ENCODE assay signal across 23 cellular contexts in genomic region chr5:174876-175465, GRCh38. TPM values are rescaled to one million over a fixed set of nuclear protein-coding genes. Genes with fewer than 3 reads are reported as not detected.
DNase-seq lines count a peak whose midpoint lies in the region; ATAC-seq and TF ChIP-seq lines count a peak whose summit lies in the region.
"Had no signal": no experiment of that assay in that cellular context is flagged by ENCODE, and none has a peak within 500 bp of the region (broad histone marks: within the 10 kb centered on the region; RNA-seq: fewer than 3 reads in every experiment).

No MANE protein-coding gene starts in this region.

- H3K27ac Mint-ChIP-seq in endodermal cell, result peak overlapping the region; percentile 68
- H3K27ac Mint-ChIP-seq: CD8-positive, alpha-beta T cell had no signal

- H3K9ac ChIP-seq in BLaER1, result 0 out of 2 replicates have a peak overlapping the region, but pooled peaks have one; percentile 18
- 0 out of 22 replicates have a peak overlapping the region, but pooled peaks of 1 of the 11 experiments have one; percentile 10 for H3K9ac ChIP-seq in BLaER1 treated with 17β-estradiol and CSF1 and Interleukin-3, amounts not matched to agents 10 nM and 100 nM
- no peak overlapping the region for H3K9ac ChIP-seq in endodermal cell (ENCODE audit: extremely low read depth, low read length, poor library complexity, severe bottlenecking)

- no peak overlapping the region for H3K4me3 ChIP-seq in BLaER1
- H3K4me3 ChIP-seq in BLaER1 treated with 17β-estradiol and CSF1 and Interleukin-3, amounts not matched to agents 10 nM and 100 nM, result no peak overlapping the region
- no peak overlapping the region for H3K4me3 ChIP-seq in endodermal cell (ENCODE audit: low read length)
- no peak overlapping the region for H3K4me3 ChIP-seq in osteoblast (ENCODE audit: insufficient read depth, low read length)
- H3K4me3 ChIP-seq: GM12878 had no signal

- H3K36me3 ChIP-seq in BLaER1, result peaks cover 56% of the 10 kb centered on the region
- H3K36me3 ChIP-seq in BLaER1 treated with 17β-estradiol and CSF1 and Interleukin-3, amounts not matched to agents 10 nM and 100 nM, result peaks cover 0 to 37% (median 16%) of the 10 kb centered on the region in 11 experiments; a peak in 13 of 22 replicates
- H3K36me3 ChIP-seq in endodermal cell (ENCODE audit: control insufficient read depth, insufficient read depth, low read length), result no peaks in the 10 kb centered on the region
- no peaks in the 10 kb centered on the region for H3K36me3 ChIP-seq in osteoblast (ENCODE audit: insufficient read depth, low read length)

- no peaks in the 10 kb centered on the region for H3K79me2 ChIP-seq in osteoblast (ENCODE audit: insufficient read depth, low read length)

- H4K20me1 ChIP-seq in BLaER1 (no peaks in the 10 kb centered on the region), osteoblast (ENCODE audit: insufficient read depth, low read length) (no peaks in the 10 kb centered on the region)
- H4K20me1 ChIP-seq in BLaER1 treated with 17β-estradiol and CSF1 and Interleukin-3, amounts not matched to agents 10 nM and 100 nM, result peaks cover 0 to 5% (median 0%) of the 10 kb centered on the region in 11 experiments; a peak in 2 of 22 replicates

- H3K27me3 ChIP-seq in BLaER1 (no peaks in the 10 kb centered on the region), endodermal cell (ENCODE audit: control insufficient read depth, insufficient read depth, low read length, poor library complexity, severe bottlenecking) (no peaks in the 10 kb centered on the region), osteoblast (ENCODE audit: insufficient read depth, low read length) (peaks cover 26% of the 10 kb centered on the region)
- H3K27me3 ChIP-seq in BLaER1 treated with 17β-estradiol and CSF1 and Interleukin-3, amounts not matched to agents 10 nM and 100 nM, result no peaks in the 10 kb centered on the region

- H3K9me3 Mint-ChIP-seq in endodermal cell, result no peaks in the 10 kb centered on the region
- H3K9me3 Mint-ChIP-seq: CD8-positive, alpha-beta T cell; IgD-negative memory B cell had no signal

- peak overlapping the region; percentile 61 for H3K4me2 ChIP-seq in BLaER1
- H3K4me2 ChIP-seq in BLaER1 treated with 17β-estradiol and CSF1 and Interleukin-3, amounts not matched to agents 10 nM and 100 nM, result peak overlapping the region in 8 of 11 experiments; percentile 33 to 64 (median 53); a peak in 16 of 22 replicates
- H3K4me2 ChIP-seq in osteoblast (ENCODE audit: insufficient read depth, low read length), result no peak overlapping the region

- H3K4me1 ChIP-seq in BLaER1, result peaks cover 64% of the 10 kb centered on the region
- peaks cover 18 to 66% (median 44%) of the 10 kb centered on the region in 10 experiments for H3K4me1 ChIP-seq in BLaER1 treated with 17β-estradiol and CSF1 and Interleukin-3, amounts not matched to agents 10 nM and 100 nM
- H3K4me1 ChIP-seq in endodermal cell (ENCODE audit: control insufficient read depth, insufficient read depth, low read length), result peaks cover 3% of the 10 kb centered on the region
- no peaks in the 10 kb centered on the region for H3K4me1 ChIP-seq in osteoblast (ENCODE audit: insufficient read depth, low read length)

- H3K4me3 Mint-ChIP-seq in endodermal cell, result no peak overlapping the region
- H3K4me3 Mint-ChIP-seq: CD8-positive, alpha-beta T cell; IgD-negative memory B cell had no signal

- no peaks in the 10 kb centered on the region for H3K27me3 Mint-ChIP-seq in endodermal cell (ENCODE audit: insufficient read depth)

- ATAC-seq in GM21576 (IDR thresholded peaks at IDR 0.05; ENCODE audit: unreplicated experiment) (no peak), HG02870 (IDR thresholded peaks at IDR 0.05; ENCODE audit: unreplicated experiment) (no peak)
- ATAC-seq: CD8-positive, alpha-beta T cell; GM12878; HCT116 had no signal

- H3K36me3 Mint-ChIP-seq in endodermal cell (ENCODE audit: low read depth), result peaks cover 4% of the 10 kb centered on the region
- H3K36me3 Mint-ChIP-seq: CD8-positive, alpha-beta T cell; IgD-negative memory B cell had no signal

- 95 to 100% methylated on average over 5 to 16 of the region's 16 CpGs for WGBS in endodermal cell (ENCODE audit: insufficient coverage in 1 of 2, insufficient read length in 1 of 2), 2 experiments

- H3K27ac ChIP-seq in BLaER1 (peak overlapping the region; percentile 56; the same call in 1 of the 2 replicates), endodermal cell (ENCODE audit: low read depth, low read length) (no peak overlapping the region), osteoblast (ENCODE audit: low read depth, low read length) (no peak overlapping the region)
- H3K27ac ChIP-seq in BLaER1 treated with 17β-estradiol and CSF1 and Interleukin-3, amounts not matched to agents 10 nM and 100 nM, result 0 out of 22 replicates have a peak overlapping the region, but pooled peaks of 1 of the 11 experiments have one; percentile 2

- H3K9me3 ChIP-seq in BLaER1 (no peaks in the 10 kb centered on the region), endodermal cell (ENCODE audit: control insufficient read depth, low read length) (no peaks in the 10 kb centered on the region), osteoblast (ENCODE audit: low read depth, low read length) (no peaks in the 10 kb centered on the region)
- no peaks in the 10 kb centered on the region for H3K9me3 ChIP-seq in BLaER1 treated with 17β-estradiol and CSF1 and Interleukin-3, amounts not matched to agents 10 nM and 100 nM (replicated peaks in 1 of 11)

- TF ChIP-seq CTCF in endodermal cell (conservative IDR thresholded peaks at IDR 0.05), result no peak
- TF ChIP-seq CTCF in osteoblast (IDR thresholded peaks at IDR 0.05; ENCODE audit: extremely low read depth, low read depth, low read length), result no peak

- H2AFZ ChIP-seq in osteoblast (ENCODE audit: low read length), result no peak overlapping the region

- DNase-seq in endodermal cell, result no peak
- DNase-seq in osteoblast (ENCODE audit: insufficient read length, low spot score, missing footprints), result peak; percentile 36
- DNase-seq in NCI-H446 treated with DMSO at 0.1 percent for 48 hours (lab: John Stamatoyannopoulos, UW), result no peak
- DNase-seq: CD8-positive, alpha-beta T cell; DND-41; GOT3; Karpas-422; MV-4-11; NCI-H1694; NCI-H2081 treated with DMSO at 0.1 percent for 48 hours; NCI-H2171 treated with DMSO at 0.1 percent for 48 hours; NCI-H526; OCI-M1; SHP77 had no signal

- peaks cover 7% of the 10 kb centered on the region for H3K4me1 Mint-ChIP-seq in endodermal cell

RNA-seq across cellular contexts. Expression of gene LRRC14B, which starts 16.3 kb away (rescaled TPM):
- total RNA-seq in endodermal cell (not detected), osteoblast (under 0.01 TPM in 1 of 2 replicates, not detected in the other)
- polyA plus RNA-seq in endodermal cell (2013, experiment 1 of 2), result not detected
- not detected for polyA plus RNA-seq in endodermal cell (2013, experiment 2 of 2)
- total RNA-seq: CD8-positive, alpha-beta T cell; M059J had no signal
- polyA plus RNA-seq: BJ, IgD-negative memory B cell had no signal

RNA-seq across cellular contexts. Expression of gene CCDC127, which starts 43.0 kb away (rescaled TPM):
- total RNA-seq in endodermal cell, result 1 to 10 TPM; 8.4 to 9.7 TPM
- 5.9 TPM for polyA plus RNA-seq in endodermal cell (2013, experiment 1 of 2)
- polyA plus RNA-seq in endodermal cell (2013, experiment 2 of 2), result 5.8 TPM
- 4.3 and 6.2 TPM in 2 replicates for total RNA-seq in osteoblast

RNA-seq across cellular contexts. Expression of gene SDHA, which starts 43.1 kb away (rescaled TPM):
- total RNA-seq in endodermal cell (10 to 100 TPM; 61.6 to 73.1 TPM), osteoblast (83.6 and 84.6 TPM in 2 replicates)
- polyA plus RNA-seq in endodermal cell (2013, experiment 1 of 2), result 84.2 TPM
- 70.5 TPM for polyA plus RNA-seq in endodermal cell (2013, experiment 2 of 2)
